ENCODE assay signal across 1 cellular context in genomic region chr16:20910781-20911321, GRCh38.
TF ChIP-seq lines count a peak whose summit lies in the region.

No MANE protein-coding gene starts in this region.

TF ChIP-seq in K562, 482 proteins besides CTCF, POLR2A, EP300 and RAD21 (continued from another document):
- TF ChIP-seq, protein P1, sequence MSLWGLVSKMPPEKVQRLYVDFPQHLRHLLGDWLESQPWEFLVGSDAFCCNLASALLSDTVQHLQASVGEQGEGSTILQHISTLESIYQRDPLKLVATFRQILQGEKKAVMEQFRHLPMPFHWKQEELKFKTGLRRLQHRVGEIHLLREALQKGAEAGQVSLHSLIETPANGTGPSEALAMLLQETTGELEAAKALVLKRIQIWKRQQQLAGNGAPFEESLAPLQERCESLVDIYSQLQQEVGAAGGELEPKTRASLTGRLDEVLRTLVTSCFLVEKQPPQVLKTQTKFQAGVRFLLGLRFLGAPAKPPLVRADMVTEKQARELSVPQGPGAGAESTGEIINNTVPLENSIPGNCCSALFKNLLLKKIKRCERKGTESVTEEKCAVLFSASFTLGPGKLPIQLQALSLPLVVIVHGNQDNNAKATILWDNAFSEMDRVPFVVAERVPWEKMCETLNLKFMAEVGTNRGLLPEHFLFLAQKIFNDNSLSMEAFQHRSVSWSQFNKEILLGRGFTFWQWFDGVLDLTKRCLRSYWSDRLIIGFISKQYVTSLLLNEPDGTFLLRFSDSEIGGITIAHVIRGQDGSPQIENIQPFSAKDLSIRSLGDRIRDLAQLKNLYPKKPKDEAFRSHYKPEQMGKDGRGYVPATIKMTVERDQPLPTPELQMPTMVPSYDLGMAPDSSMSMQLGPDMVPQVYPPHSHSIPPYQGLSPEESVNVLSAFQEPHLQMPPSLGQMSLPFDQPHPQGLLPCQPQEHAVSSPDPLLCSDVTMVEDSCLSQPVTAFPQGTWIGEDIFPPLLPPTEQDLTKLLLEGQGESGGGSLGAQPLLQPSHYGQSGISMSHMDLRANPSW (CRISPR knock-in tag; IDR thresholded peaks at IDR 0.05), result no peak
- peak; percentile 34; the same call in 1 of the 2 replicates for TF ChIP-seq ESRRA (IDR thresholded peaks at IDR 0.05; ENCODE audit: borderline replicate concordance, low read depth)
- TF ChIP-seq DIDO1 (tag; IDR thresholded peaks at IDR 0.05; ENCODE audit: low read depth), result no peak
- TF ChIP-seq, protein P2, sequence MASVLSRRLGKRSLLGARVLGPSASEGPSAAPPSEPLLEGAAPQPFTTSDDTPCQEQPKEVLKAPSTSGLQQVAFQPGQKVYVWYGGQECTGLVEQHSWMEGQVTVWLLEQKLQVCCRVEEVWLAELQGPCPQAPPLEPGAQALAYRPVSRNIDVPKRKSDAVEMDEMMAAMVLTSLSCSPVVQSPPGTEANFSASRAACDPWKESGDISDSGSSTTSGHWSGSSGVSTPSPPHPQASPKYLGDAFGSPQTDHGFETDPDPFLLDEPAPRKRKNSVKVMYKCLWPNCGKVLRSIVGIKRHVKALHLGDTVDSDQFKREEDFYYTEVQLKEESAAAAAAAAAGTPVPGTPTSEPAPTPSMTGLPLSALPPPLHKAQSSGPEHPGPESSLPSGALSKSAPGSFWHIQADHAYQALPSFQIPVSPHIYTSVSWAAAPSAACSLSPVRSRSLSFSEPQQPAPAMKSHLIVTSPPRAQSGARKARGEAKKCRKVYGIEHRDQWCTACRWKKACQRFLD (CRISPR knock-in tag; IDR thresholded peaks at IDR 0.05), result no peak; the same call in 1 of the 2 replicates
- TF ChIP-seq PPARD (CRISPR knock-in tag; IDR thresholded peaks at IDR 0.05), result no peak
- TF ChIP-seq ETV6 (IDR thresholded peaks at IDR 0.05; ENCODE audit: borderline replicate concordance in 1 of 2, low read depth in 2 of 2, low read length in 1 of 2), result peak; percentile 74 to 93; a peak in 3 of 4 replicates
- no peak for TF ChIP-seq ETV6 (CRISPR knock-in tag; IDR thresholded peaks at IDR 0.05; ENCODE audit: borderline replicate concordance)
- TF ChIP-seq CHD1 (IDR thresholded peaks at IDR 0.05; ENCODE audit: low read length), result no peak
- no peak for TF ChIP-seq GABPB2 (CRISPR knock-in tag; conservative IDR thresholded peaks at IDR 0.05)
- TF ChIP-seq, protein P3, sequence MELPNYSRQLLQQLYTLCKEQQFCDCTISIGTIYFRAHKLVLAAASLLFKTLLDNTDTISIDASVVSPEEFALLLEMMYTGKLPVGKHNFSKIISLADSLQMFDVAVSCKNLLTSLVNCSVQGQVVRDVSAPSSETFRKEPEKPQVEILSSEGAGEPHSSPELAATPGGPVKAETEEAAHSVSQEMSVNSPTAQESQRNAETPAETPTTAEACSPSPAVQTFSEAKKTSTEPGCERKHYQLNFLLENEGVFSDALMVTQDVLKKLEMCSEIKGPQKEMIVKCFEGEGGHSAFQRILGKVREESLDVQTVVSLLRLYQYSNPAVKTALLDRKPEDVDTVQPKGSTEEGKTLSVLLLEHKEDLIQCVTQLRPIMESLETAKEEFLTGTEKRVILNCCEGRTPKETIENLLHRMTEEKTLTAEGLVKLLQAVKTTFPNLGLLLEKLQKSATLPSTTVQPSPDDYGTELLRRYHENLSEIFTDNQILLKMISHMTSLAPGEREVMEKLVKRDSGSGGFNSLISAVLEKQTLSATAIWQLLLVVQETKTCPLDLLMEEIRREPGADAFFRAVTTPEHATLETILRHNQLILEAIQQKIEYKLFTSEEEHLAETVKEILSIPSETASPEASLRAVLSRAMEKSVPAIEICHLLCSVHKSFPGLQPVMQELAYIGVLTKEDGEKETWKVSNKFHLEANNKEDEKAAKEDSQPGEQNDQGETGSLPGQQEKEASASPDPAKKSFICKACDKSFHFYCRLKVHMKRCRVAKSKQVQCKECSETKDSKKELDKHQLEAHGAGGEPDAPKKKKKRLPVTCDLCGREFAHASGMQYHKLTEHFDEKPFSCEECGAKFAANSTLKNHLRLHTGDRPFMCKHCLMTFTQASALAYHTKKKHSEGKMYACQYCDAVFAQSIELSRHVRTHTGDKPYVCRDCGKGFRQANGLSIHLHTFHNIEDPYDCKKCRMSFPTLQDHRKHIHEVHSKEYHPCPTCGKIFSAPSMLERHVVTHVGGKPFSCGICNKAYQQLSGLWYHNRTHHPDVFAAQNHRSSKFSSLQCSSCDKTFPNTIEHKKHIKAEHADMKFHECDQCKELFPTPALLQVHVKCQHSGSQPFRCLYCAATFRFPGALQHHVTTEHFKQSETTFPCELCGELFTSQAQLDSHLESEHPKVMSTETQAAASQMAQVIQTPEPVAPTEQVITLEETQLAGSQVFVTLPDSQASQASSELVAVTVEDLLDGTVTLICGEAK (IDR thresholded peaks at IDR 0.05), result 0 out of 2 replicates have a peak, but pooled peaks have one; percentile 21
- TF ChIP-seq, protein P3 (CRISPR knock-in tag; IDR thresholded peaks at IDR 0.05), result no peak
- TF ChIP-seq PURB (CRISPR knock-in tag; IDR thresholded peaks at IDR 0.05; ENCODE audit: low read depth), result no peak
- no peak for TF ChIP-seq HDAC1 (IDR thresholded peaks at IDR 0.05)
- no peak for TF ChIP-seq TAF9B (IDR thresholded peaks at IDR 0.05; ENCODE audit: partially characterized antibody)
- no peak for TF ChIP-seq PML (IDR thresholded peaks at IDR 0.05; ENCODE audit: low read length)
- no peak for TF ChIP-seq ZNF780A (CRISPR knock-in tag; IDR thresholded peaks at IDR 0.05)
- TF ChIP-seq YBX1 (IDR thresholded peaks at IDR 0.05), result no peak
- TF ChIP-seq RAD51 (IDR thresholded peaks at IDR 0.05; ENCODE audit: borderline replicate concordance, low read depth), result no peak
- TF ChIP-seq ZNF766 (CRISPR knock-in tag; conservative IDR thresholded peaks at IDR 0.05), result peak; percentile 47; the same call in 1 of the 2 replicates
- TF ChIP-seq DMBX1 (CRISPR knock-in tag; IDR thresholded peaks at IDR 0.05; ENCODE audit: borderline replicate concordance), result 0 out of 2 replicates have a peak, but pooled peaks have one; percentile 27
- no peak for TF ChIP-seq MXI1 (IDR thresholded peaks at IDR 0.05; ENCODE audit: low read depth, low read length)
- TF ChIP-seq, protein P4, sequence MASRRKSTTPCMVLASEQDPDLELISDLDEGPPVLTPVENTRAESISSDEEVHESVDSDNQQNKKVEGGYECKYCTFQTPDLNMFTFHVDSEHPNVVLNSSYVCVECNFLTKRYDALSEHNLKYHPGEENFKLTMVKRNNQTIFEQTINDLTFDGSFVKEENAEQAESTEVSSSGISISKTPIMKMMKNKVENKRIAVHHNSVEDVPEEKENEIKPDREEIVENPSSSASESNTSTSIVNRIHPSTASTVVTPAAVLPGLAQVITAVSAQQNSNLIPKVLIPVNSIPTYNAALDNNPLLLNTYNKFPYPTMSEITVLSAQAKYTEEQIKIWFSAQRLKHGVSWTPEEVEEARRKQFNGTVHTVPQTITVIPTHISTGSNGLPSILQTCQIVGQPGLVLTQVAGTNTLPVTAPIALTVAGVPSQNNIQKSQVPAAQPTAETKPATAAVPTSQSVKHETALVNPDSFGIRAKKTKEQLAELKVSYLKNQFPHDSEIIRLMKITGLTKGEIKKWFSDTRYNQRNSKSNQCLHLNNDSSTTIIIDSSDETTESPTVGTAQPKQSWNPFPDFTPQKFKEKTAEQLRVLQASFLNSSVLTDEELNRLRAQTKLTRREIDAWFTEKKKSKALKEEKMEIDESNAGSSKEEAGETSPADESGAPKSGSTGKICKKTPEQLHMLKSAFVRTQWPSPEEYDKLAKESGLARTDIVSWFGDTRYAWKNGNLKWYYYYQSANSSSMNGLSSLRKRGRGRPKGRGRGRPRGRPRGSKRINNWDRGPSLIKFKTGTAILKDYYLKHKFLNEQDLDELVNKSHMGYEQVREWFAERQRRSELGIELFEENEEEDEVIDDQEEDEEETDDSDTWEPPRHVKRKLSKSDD (conservative IDR thresholded peaks at IDR 0.05; ENCODE audit: low read length), result no peak
- no peak for TF ChIP-seq MBD2 (IDR thresholded peaks at IDR 0.05; ENCODE audit: borderline replicate concordance, low read depth)
- no peak for TF ChIP-seq ZNF445 (CRISPR knock-in tag; IDR thresholded peaks at IDR 0.05; ENCODE audit: low read depth)
- TF ChIP-seq IRF1 (CRISPR knock-in tag; IDR thresholded peaks at IDR 0.05; ENCODE audit: borderline replicate concordance), result no peak
- TF ChIP-seq, protein P5, sequence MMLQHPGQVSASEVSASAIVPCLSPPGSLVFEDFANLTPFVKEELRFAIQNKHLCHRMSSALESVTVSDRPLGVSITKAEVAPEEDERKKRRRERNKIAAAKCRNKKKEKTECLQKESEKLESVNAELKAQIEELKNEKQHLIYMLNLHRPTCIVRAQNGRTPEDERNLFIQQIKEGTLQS (IDR thresholded peaks at IDR 0.05), result peak; percentile 87
- TF ChIP-seq, protein P5 (CRISPR knock-in tag; conservative IDR thresholded peaks at IDR 0.05), result no peak
- TF ChIP-seq SRF (CRISPR knock-in tag; IDR thresholded peaks at IDR 0.05), result no peak
- no peak for TF ChIP-seq ATF1 (CRISPR knock-in tag; IDR thresholded peaks at IDR 0.05)
- TF ChIP-seq ATF1 (tag; IDR thresholded peaks at IDR 0.05), result 0 out of 2 replicates have a peak, but pooled peaks have one; percentile 10
- no peak for TF ChIP-seq CREB5 (CRISPR knock-in tag; IDR thresholded peaks at IDR 0.05)
